ENCODE assay signal across 12 cellular contexts in the genomic region with DNA sequence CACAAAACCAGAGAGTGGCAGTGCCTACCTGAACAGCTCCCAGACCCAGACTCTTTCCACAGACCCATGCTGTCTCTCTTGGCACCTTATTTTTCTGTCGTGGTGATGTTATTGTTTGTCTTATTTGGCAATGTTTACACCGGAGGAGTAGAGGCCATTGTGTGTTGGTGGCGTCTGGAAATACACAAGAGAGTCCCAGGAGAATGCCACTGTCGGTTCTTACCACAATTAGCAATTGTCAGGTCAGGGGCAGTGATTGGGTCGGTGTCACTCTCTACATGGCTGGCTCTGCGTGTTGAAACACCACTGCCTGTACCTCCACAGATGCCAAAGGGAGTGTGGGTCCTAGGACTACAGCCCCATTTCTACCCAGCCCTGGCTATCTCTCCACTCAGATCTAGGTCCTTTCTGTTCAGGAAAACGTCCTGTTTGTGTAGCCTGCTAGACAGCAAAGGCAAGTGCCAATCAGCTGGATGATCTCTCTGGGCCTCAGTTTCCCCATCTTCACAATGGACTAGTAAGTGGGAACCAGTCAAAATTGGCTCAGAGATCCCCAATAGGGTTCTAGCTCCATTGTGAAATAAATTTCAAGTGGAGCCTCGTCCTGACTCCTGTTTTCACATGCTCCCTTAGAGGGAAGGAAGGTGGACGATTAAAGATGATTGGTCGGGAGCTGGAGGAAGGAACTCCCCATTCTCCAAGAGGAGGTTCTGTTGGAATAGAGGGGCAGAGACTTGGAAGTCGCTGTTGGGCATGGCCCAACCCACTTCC. TPM values are rescaled to one million over a fixed set of nuclear protein-coding genes. Genes with fewer than 3 reads are reported as not detected.
DNase-seq lines count a peak whose midpoint lies in the region; ATAC-seq, FAIRE-seq and TF ChIP-seq lines count a peak whose summit lies in the region.
"Had no signal": no experiment of that assay in that cellular context is flagged by ENCODE, and none has a peak within 500 bp of the region (broad histone marks: within the 10 kb centered on the region; RNA-seq: fewer than 3 reads in every experiment).

No MANE protein-coding gene starts in this region.

- H3K9me3 ChIP-seq in HCT116 (ENCODE audit: control insufficient read depth in 1 of 2, insufficient read depth in 1 of 2, low read depth in 1 of 2, low read length in 2 of 2) (no peaks in the 10 kb centered on the region), lower lobe of right lung (no peaks in the 10 kb centered on the region)

- BruUV-seq in HCT116 (replicated peaks; lab: Mats Ljungman, UMichigan) = no TSS peak
- no TSS peak for BruUV-seq in MCF 10A (replicated peaks; lab: Mats Ljungman, UMichigan)

- RAD21 ChIA-PET in HCT116 (lab: Charles Lee; ENCODE audit: low non-redundant PET in 1 of 2, low total read pairs in 2 of 2, uncharacterized antibody in 2 of 2, unreplicated experiment in 2 of 2) = no interaction called here

- H3K4me3 Mint-ChIP-seq in MCF 10A (ENCODE audit: unreplicated experiment) = no peak overlapping the region
- H3K4me3 Mint-ChIP-seq in activated T-helper 17 cell treated with anti-CD3 and anti-CD28 coated beads, Interleukin-2, amount 50 U/mL, for 72 hours = no peak overlapping the region
- H3K4me3 Mint-ChIP-seq: CD4-positive, alpha-beta memory T cell had no signal

- H3K27me3 ChIP-seq in HCT116 (ENCODE audit: insufficient read depth, low read length) (no peaks in the 10 kb centered on the region), lower lobe of right lung (ENCODE audit: low read depth) (no peaks in the 10 kb centered on the region)

- CTCF ChIA-PET in HCT116 (lab: Charles Lee) (no interaction called here), MCF 10A (lab: Yijun Ruan, JAX) (interaction anchor here (0.7 to 2.6 kb wide), 7 partner anchors 9 to 252 kb away, joined by 3 to 7 read pairs (median 4); no protein-coding TSS in a partner anchor)

- TF ChIP-seq RAD21 in HCT116 (IDR thresholded peaks at IDR 0.05; ENCODE audit: low read depth) = no peak

- H3K4me3 ChIP-seq in HCT116 (replicated peaks in 1 of 2; ENCODE audit: low read depth in 1 of 2, low read length in 2 of 2) = no peak overlapping the region
- no peak overlapping the region for H3K4me3 ChIP-seq in lower lobe of right lung

- TF ChIP-seq CTCF in HCT116 (IDR thresholded peaks at IDR 0.05 in 2 of 3, conservative IDR thresholded peaks at IDR 0.05 in 1 of 3; ENCODE audit: borderline replicate concordance in 1 of 3, insufficient read depth in 1 of 3, low read depth in 2 of 3, low read length in 2 of 3) = no peak
- TF ChIP-seq CTCF in MCF 10A (IDR thresholded peaks at IDR 0.05; ENCODE audit: unreplicated experiment) = no peak
- no peak for TF ChIP-seq CTCF in lower lobe of right lung (IDR thresholded peaks at IDR 0.05)

- DNase-seq in HCT116 (ENCODE audit: low read depth, low spot score) = no peak
- no peak for DNase-seq in MCF 10A (ENCODE audit: unreplicated experiment)
- DNase-seq in lower lobe of right lung = no peak
- no peak for DNase-seq in urothelium cell line (ENCODE audit: low spot score)
- DNase-seq: CD4-positive, alpha-beta memory T cell; effector memory CD4-positive, alpha-beta T cell; GDM1; NCI-H345 had no signal

- intact Hi-C loops in HCT116 (cut with micrococcal nuclease) (no loop called here), MCF 10A (cut with micrococcal nuclease) (no loop called here), lower lobe of right lung (cut with DNase I) (no loop called here)

- peak overlapping the region; percentile 46 for H3K27ac Mint-ChIP-seq in MCF 10A (ENCODE audit: low read depth, unreplicated experiment)
- H3K27ac Mint-ChIP-seq in activated T-helper 17 cell treated with anti-CD3 and anti-CD28 coated beads, Interleukin-2, amount 50 U/mL, for 72 hours = no peak overlapping the region

- H3K27ac ChIP-seq in HCT116 (ENCODE audit: low read depth, low read length) (no peak overlapping the region), lower lobe of right lung (peak overlapping the region; percentile 74), temporal lobe (ENCODE audit: low read depth, low read length) (peak overlapping the region; percentile 25)

- H3K36me3 ChIP-seq in HCT116 (ENCODE audit: control insufficient read depth in 1 of 2, insufficient read depth in 2 of 2, low read length in 2 of 2) (no peaks in the 10 kb centered on the region), lower lobe of right lung (peaks cover 8% of the 10 kb centered on the region)

- peaks cover 6% of the 10 kb centered on the region; the same call in 1 of the 2 replicates for H3K79me2 ChIP-seq in HCT116 (ENCODE audit: insufficient read depth, low read length)

- H3K36me3 Mint-ChIP-seq in MCF 10A (ENCODE audit: insufficient read depth, unreplicated experiment) = peaks cover 21% of the 10 kb centered on the region
- no peaks in the 10 kb centered on the region for H3K36me3 Mint-ChIP-seq in activated T-helper 17 cell treated with anti-CD3 and anti-CD28 coated beads, Interleukin-2, amount 50 U/mL, for 72 hours (ENCODE audit: low read depth)
- H3K36me3 Mint-ChIP-seq: CD4-positive, alpha-beta memory T cell had no signal

- no peaks in the 10 kb centered on the region for H3K9me3 Mint-ChIP-seq in MCF 10A (ENCODE audit: unreplicated experiment)
- no peaks in the 10 kb centered on the region for H3K9me3 Mint-ChIP-seq in activated T-helper 17 cell treated with anti-CD3 and anti-CD28 coated beads, Interleukin-2, amount 50 U/mL, for 72 hours
- H3K9me3 Mint-ChIP-seq: CD4-positive, alpha-beta memory T cell had no signal

- FAIRE-seq in urothelium cell line (lab: Jason Lieb, UNC) = no peak

- H4K20me1 ChIP-seq in HCT116 (ENCODE audit: insufficient read depth) = no peaks in the 10 kb centered on the region

- no peak for ATAC-seq in HCT116
- no peak for ATAC-seq in lower lobe of right lung
- no peak for ATAC-seq in GM19467 (IDR thresholded peaks at IDR 0.05; ENCODE audit: unreplicated experiment)
- no peak for ATAC-seq in activated T-helper 17 cell treated with anti-CD3 and anti-CD28 coated beads, Interleukin-2, amount 50 U/mL, for 72 hours (replicated peaks)
- ATAC-seq in HG02642 (IDR thresholded peaks at IDR 0.05; ENCODE audit: poor library complexity, unreplicated experiment) = no peak

- H3K4me2 ChIP-seq in HCT116 (ENCODE audit: low read length) = peak overlapping the region; percentile 77

- H3K4me1 Mint-ChIP-seq in MCF 10A (ENCODE audit: insufficient read depth, unreplicated experiment) = peaks cover 64% of the 10 kb centered on the region
- H3K4me1 Mint-ChIP-seq in activated T-helper 17 cell treated with anti-CD3 and anti-CD28 coated beads, Interleukin-2, amount 50 U/mL, for 72 hours = peaks cover 4% of the 10 kb centered on the region

- peaks cover 38 to 77% of the 10 kb centered on the region in 2 experiments for H3K4me1 ChIP-seq in HCT116 (ENCODE audit: control insufficient read depth in 1 of 2, insufficient read depth in 2 of 2, low read length in 2 of 2)
- H3K4me1 ChIP-seq in lower lobe of right lung = peaks cover 96% of the 10 kb centered on the region

- POLR2A ChIA-PET in HCT116 (lab: Charles Lee) (interaction anchor here (2.4 kb wide), 1 partner anchor 17 kb away, joined by 7 read pairs; a partner anchor contains a TSS), MCF 10A (lab: Yijun Ruan, JAX) (interaction anchor here (0.6 to 24.9 kb wide), 7 partner anchors 10 to 664 kb away, joined by 3 to 553 read pairs (median 4); a partner anchor contains a TSS)

- no peaks in the 10 kb centered on the region for H3K27me3 Mint-ChIP-seq in MCF 10A (ENCODE audit: insufficient read depth, unreplicated experiment)
- peaks cover 12% of the 10 kb centered on the region for H3K27me3 Mint-ChIP-seq in activated T-helper 17 cell treated with anti-CD3 and anti-CD28 coated beads, Interleukin-2, amount 50 U/mL, for 72 hours

- no peak for TF ChIP-seq POLR2A in HCT116 (IDR thresholded peaks at IDR 0.05; ENCODE audit: borderline replicate concordance, extremely low read depth, insufficient read depth, insufficient read length)

- no peak overlapping the region for H2AFZ ChIP-seq in HCT116 (ENCODE audit: low read depth, low read length, poor library complexity, severe bottlenecking)

- H3K9ac ChIP-seq in HCT116 (ENCODE audit: low read length) = peak overlapping the region; percentile 39

- no peaks in the 10 kb centered on the region for H3K9me2 ChIP-seq in HCT116 (ENCODE audit: insufficient read depth)

TF ChIP-seq in HCT116, 20 proteins besides CTCF, POLR2A, EP300 and RAD21:
- TF ChIP-seq YY1 (IDR thresholded peaks at IDR 0.05; ENCODE audit: extremely low read depth, insufficient replicate concordance, low read depth, low read length) (no peak), CBX3 (IDR thresholded peaks at IDR 0.05; ENCODE audit: low read depth) (no peak), SP1 (IDR thresholded peaks at IDR 0.05; ENCODE audit: low read depth) (no peak), ZFX (IDR thresholded peaks at IDR 0.05) (no peak), CEBPB (IDR thresholded peaks at IDR 0.05; ENCODE audit: low read depth) (no peak)
- TF ChIP-seq, protein P1, sequence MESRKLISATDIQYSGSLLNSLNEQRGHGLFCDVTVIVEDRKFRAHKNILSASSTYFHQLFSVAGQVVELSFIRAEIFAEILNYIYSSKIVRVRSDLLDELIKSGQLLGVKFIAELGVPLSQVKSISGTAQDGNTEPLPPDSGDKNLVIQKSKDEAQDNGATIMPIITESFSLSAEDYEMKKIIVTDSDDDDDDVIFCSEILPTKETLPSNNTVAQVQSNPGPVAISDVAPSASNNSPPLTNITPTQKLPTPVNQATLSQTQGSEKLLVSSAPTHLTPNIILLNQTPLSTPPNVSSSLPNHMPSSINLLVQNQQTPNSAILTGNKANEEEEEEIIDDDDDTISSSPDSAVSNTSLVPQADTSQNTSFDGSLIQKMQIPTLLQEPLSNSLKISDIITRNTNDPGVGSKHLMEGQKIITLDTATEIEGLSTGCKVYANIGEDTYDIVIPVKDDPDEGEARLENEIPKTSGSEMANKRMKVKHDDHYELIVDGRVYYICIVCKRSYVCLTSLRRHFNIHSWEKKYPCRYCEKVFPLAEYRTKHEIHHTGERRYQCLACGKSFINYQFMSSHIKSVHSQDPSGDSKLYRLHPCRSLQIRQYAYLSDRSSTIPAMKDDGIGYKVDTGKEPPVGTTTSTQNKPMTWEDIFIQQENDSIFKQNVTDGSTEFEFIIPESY (IDR thresholded peaks at IDR 0.05; ENCODE audit: extremely low read depth, insufficient replicate concordance, low read length) = no peak
- TF ChIP-seq, protein P2, sequence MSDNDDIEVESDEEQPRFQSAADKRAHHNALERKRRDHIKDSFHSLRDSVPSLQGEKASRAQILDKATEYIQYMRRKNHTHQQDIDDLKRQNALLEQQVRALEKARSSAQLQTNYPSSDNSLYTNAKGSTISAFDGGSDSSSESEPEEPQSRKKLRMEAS (IDR thresholded peaks at IDR 0.05) = no peak

RNA-seq across cellular contexts. Expression of a gene that starts 17.0 kb away (rescaled TPM):
- 55.9 TPM for total RNA-seq in HCT116 (2021; ENCODE audit: unreplicated experiment)
- polyA plus RNA-seq in HCT116 (2012) = 36.4 and 50.7 TPM in 2 replicates
- 146 and 200 TPM in 2 replicates for total RNA-seq in MCF 10A (2022)
- 1,419 TPM for total RNA-seq in lower lobe of right lung
- 13.5 TPM for total RNA-seq in temporal lobe
- 100 to 1,000 TPM in 1 of 2 donors, 10 to 100 TPM in 1; 53.7 to 210 TPM for total RNA-seq in activated T-helper 17 cell treated with anti-CD3 and anti-CD28 coated beads, Interleukin-2, amount 50 U/mL, for 72 hours
